33 cellular contexts compared by ENCODE assay signal in genomic region chr13:95261956-95262355, GRCh38.
"Had no signal": no experiment of that assay in that cellular context is flagged by ENCODE, and none has a peak within 500 bp of the region (broad histone marks: within the 10 kb centered on the region; RNA-seq: fewer than 3 reads in every experiment).

No MANE protein-coding gene starts in this region.

- H3K27ac Mint-ChIP-seq: activated CD4-positive, alpha-beta memory T cell treated with anti-CD3 and anti-CD28 coated beads, Interleukin-2, amount 10 ng/mL, durations not matched to agents 7 days and 5 days; activated CD8-positive, alpha-beta memory T cell treated with anti-CD3 and anti-CD28 coated beads, Interleukin-2, amount 10 ng/mL, durations not matched to agents 7 days and 5 days; activated naive CD4-positive, alpha-beta T cell treated with anti-CD3 and anti-CD28 coated beads, Interleukin-2, amount 10 ng/mL, durations not matched to agents 7 days and 5 days; activated naive CD8-positive, alpha-beta T cell; activated naive CD8-positive, alpha-beta T cell treated with anti-CD3 and anti-CD28 coated beads, Interleukin-2, amount 50 U/mL, for 24 hours; T-cell; T-helper 17 cell had no signal

- DNase-seq: activated CD4-positive, alpha-beta memory T cell treated with anti-CD3 and anti-CD28 coated beads, Interleukin-2, amount 10 ng/mL, durations not matched to agents 7 days and 5 days; activated CD4-positive, alpha-beta T cell treated with anti-CD3 and anti-CD28 coated beads for 1 hour; activated CD4-positive, alpha-beta T cell treated with anti-CD3 and anti-CD28 coated beads for 48 hours; activated CD4-positive, CD25-positive, alpha-beta regulatory T cell; activated CD8-positive, alpha-beta memory T cell treated with anti-CD3 and anti-CD28 coated beads for 24 hours; activated CD8-positive, alpha-beta memory T cell treated with anti-CD3 and anti-CD28 coated beads, Interleukin-2, amount 10 ng/mL, durations not matched to agents 7 days and 5 days; activated CD8-positive, alpha-beta memory T cell treated with anti-CD3 and anti-CD28 coated beads, Interleukin-2, amount 50 U/mL, for 48 hours; activated effector memory CD4-positive, alpha-beta T cell treated with Interleukin-2 at 50 U/mL for 16 hours; activated naive CD4-positive, alpha-beta T cell treated with anti-CD3 and anti-CD28 coated beads, Interleukin-2, amount 10 ng/mL, durations not matched to agents 7 days and 5 days; activated naive CD8-positive, alpha-beta T cell treated with anti-CD3 and anti-CD28 coated beads, Interleukin-2, amount 50 U/mL, for 24 hours; activated T-cell treated with anti-CD3 and anti-CD28 coated beads, Interleukin-2, amount 50 U/mL, for 48 hours; brain microvascular endothelial cell; central memory CD4-positive, alpha-beta T cell; NCI-H1048; NCI-H1105 treated with DMSO at 0.1 percent for 48 hours; NCI-H1436; NCI-H1694; NCI-H2029; NCI-H2171; NCI-H510A; NCI-H526; NCI-H748 treated with DMSO at 0.1 percent for 48 hours; NK-92 treated with Interleukin-12 subunit alpha and Interleukin-12 subunit beta, amount 100 ng/mL, for 24 hours; PC-3; SIG-M5; T-cell; T-helper 17 cell; WERI-Rb-1 had no signal

- H3K27me3 Mint-ChIP-seq: activated CD4-positive, alpha-beta memory T cell treated with anti-CD3 and anti-CD28 coated beads, Interleukin-2, amount 10 ng/mL, durations not matched to agents 7 days and 5 days; activated CD8-positive, alpha-beta memory T cell treated with anti-CD3 and anti-CD28 coated beads, Interleukin-2, amount 10 ng/mL, durations not matched to agents 7 days and 5 days; activated naive CD4-positive, alpha-beta T cell treated with anti-CD3 and anti-CD28 coated beads, Interleukin-2, amount 10 ng/mL, durations not matched to agents 7 days and 5 days; activated naive CD8-positive, alpha-beta T cell; activated naive CD8-positive, alpha-beta T cell treated with anti-CD3 and anti-CD28 coated beads, Interleukin-2, amount 50 U/mL, for 24 hours; T-cell; T-helper 17 cell had no signal

- ATAC-seq: activated CD8-positive, alpha-beta memory T cell treated with anti-CD3 and anti-CD28 coated beads, Interleukin-2, amount 10 ng/mL, durations not matched to agents 7 days and 5 days; activated naive CD8-positive, alpha-beta T cell treated with anti-CD3 and anti-CD28 coated beads, Interleukin-2, amount 50 U/mL, for 24 hours; PC-3; Right ventricle myocardium inferior; SK-N-SH treated with all-trans-retinoic acid at 6 μM for 48 hours; T-cell; T-helper 17 cell had no signal

- H3K27ac ChIP-seq: brain microvascular endothelial cell, RWPE1, WERI-Rb-1 had no signal

- H3K4me3 Mint-ChIP-seq: activated CD4-positive, alpha-beta memory T cell treated with anti-CD3 and anti-CD28 coated beads, Interleukin-2, amount 10 ng/mL, durations not matched to agents 7 days and 5 days; activated CD8-positive, alpha-beta memory T cell treated with anti-CD3 and anti-CD28 coated beads, Interleukin-2, amount 10 ng/mL, durations not matched to agents 7 days and 5 days; activated naive CD4-positive, alpha-beta T cell treated with anti-CD3 and anti-CD28 coated beads, Interleukin-2, amount 10 ng/mL, durations not matched to agents 7 days and 5 days; activated naive CD8-positive, alpha-beta T cell; activated naive CD8-positive, alpha-beta T cell treated with anti-CD3 and anti-CD28 coated beads, Interleukin-2, amount 50 U/mL, for 24 hours; T-cell; T-helper 17 cell had no signal

- H3K27me3 ChIP-seq: brain microvascular endothelial cell had no signal

- FAIRE-seq: RCC 7860 had no signal

- H3K36me3 ChIP-seq: brain microvascular endothelial cell had no signal

- H3K4me1 Mint-ChIP-seq: activated CD4-positive, alpha-beta memory T cell treated with anti-CD3 and anti-CD28 coated beads, Interleukin-2, amount 10 ng/mL, durations not matched to agents 7 days and 5 days; activated naive CD4-positive, alpha-beta T cell treated with anti-CD3 and anti-CD28 coated beads, Interleukin-2, amount 10 ng/mL, durations not matched to agents 7 days and 5 days; T-helper 17 cell had no signal

- H3K9me3 Mint-ChIP-seq: activated naive CD8-positive, alpha-beta T cell treated with anti-CD3 and anti-CD28 coated beads, Interleukin-2, amount 50 U/mL, for 24 hours had no signal
